In genomic region chr10:50431118-50431517, GRCh38 we compare ENCODE assay signal across 10 cellular contexts.
DNase-seq lines count a peak whose midpoint lies in the region; ATAC-seq and TF ChIP-seq lines count a peak whose summit lies in the region.
"Had no signal": no experiment of that assay in that cellular context is flagged by ENCODE, and none has a peak within 500 bp of the region (broad histone marks: within the 10 kb centered on the region; RNA-seq: fewer than 3 reads in every experiment).

No MANE protein-coding gene starts in this region.

- H3K36me3 Mint-ChIP-seq in central memory CD8-positive, alpha-beta T cell (ENCODE audit: insufficient read depth): peaks cover 4% of the 10 kb centered on the region

- peak overlapping the region; percentile 28 for H3K4me3 Mint-ChIP-seq in central memory CD8-positive, alpha-beta T cell
- H3K4me3 Mint-ChIP-seq: naive B cell had no signal

- H4K8ac ChIP-seq in IMR-90 (ENCODE audit: low read depth in 2 of 2, low read length in 2 of 2) (no peak overlapping the region), mesenchymal stem cell (ENCODE audit: low read length) (no peak overlapping the region)

- no peak overlapping the region for H3K14ac ChIP-seq in IMR-90 (replicated peaks; ENCODE audit: low read depth, low read length)
- no peak overlapping the region for H3K14ac ChIP-seq in mesenchymal stem cell (ENCODE audit: low read length in 2 of 2)

- H3K36me3 ChIP-seq in IMR-90 (ENCODE audit: control insufficient read depth, insufficient read depth, low read length) (no peaks in the 10 kb centered on the region), mesenchymal stem cell (ENCODE audit: control insufficient read depth in 1 of 2, insufficient read depth in 2 of 2, low read depth in 1 of 2, low read length in 2 of 2) (no peaks in the 10 kb centered on the region)
- H3K36me3 ChIP-seq: cardiac muscle cell had no signal

- intact Hi-C loops in IMR-90 (cut with micrococcal nuclease): loop anchor here (5.0 kb wide), 1 partner anchor 114 kb away; no protein-coding TSS in a partner anchor

- H3K9me3 ChIP-seq in IMR-90 (ENCODE audit: control insufficient read depth, insufficient read depth, low read length) (no peaks in the 10 kb centered on the region), mesenchymal stem cell (ENCODE audit: control insufficient read depth, low read length) (no peaks in the 10 kb centered on the region)

- no peak for TF ChIP-seq POLR2A in IMR-90 (IDR thresholded peaks at IDR 0.05; ENCODE audit: low read depth, low read length)

- DNase-seq in AG20443 (ENCODE audit: low spot score) (peak; percentile 14), IMR-90 (peak; percentile 71), mesenchymal stem cell (peak; percentile 7), UCSD-AML1 (lab: John Stamatoyannopoulos, UW; ENCODE audit: unreplicated experiment) (no peak), NCI-H2196 treated with DMSO at 0.1 percent for 48 hours (lab: John Stamatoyannopoulos, UW; ENCODE audit: unreplicated experiment) (no peak)
- no peak for DNase-seq in central memory CD8-positive, alpha-beta T cell (ENCODE audit: low spot score in 2 of 2)
- DNase-seq: naive B cell had no signal

- peak overlapping the region; percentile 64; the same call in 1 of the 2 replicates for H3K4me2 ChIP-seq in IMR-90 (ENCODE audit: low read depth, low read length)
- H3K4me2 ChIP-seq in mesenchymal stem cell (ENCODE audit: low read length, poor library complexity, severe bottlenecking): no peak overlapping the region

- no peak overlapping the region for H2AFZ ChIP-seq in IMR-90 (replicated peaks; ENCODE audit: low read length, poor library complexity)
- H2AFZ ChIP-seq in mesenchymal stem cell (ENCODE audit: low read depth, low read length): no peak overlapping the region

- TF ChIP-seq RAD21 in IMR-90 (IDR thresholded peaks at IDR 0.05; ENCODE audit: low read length): no peak

- no peaks in the 10 kb centered on the region for H3K27me3 ChIP-seq in IMR-90 (ENCODE audit: control insufficient read depth, insufficient read depth, low read length)
- H3K27me3 ChIP-seq in mesenchymal stem cell (ENCODE audit: control insufficient read depth in 1 of 2, insufficient read depth in 1 of 2, low read length in 2 of 2): no peaks in the 10 kb centered on the region
- H3K27me3 ChIP-seq: cardiac muscle cell had no signal

- H3K4ac ChIP-seq in IMR-90 (ENCODE audit: low read depth, low read length) (no peak overlapping the region), mesenchymal stem cell (ENCODE audit: low read depth in 1 of 2, low read length in 2 of 2) (no peak overlapping the region)

- in situ Hi-C loops in IMR-90 (cut with MboI; ENCODE audit: low sequenced_read_pairs): no loop called here

- CTCF ChIA-PET in IMR-90 (lab: Yijun Ruan, JAX): no interaction called here

- dilution Hi-C loops in IMR-90 (cut with HindIII; ENCODE audit: low sequenced_read_pairs, unreplicated experiment): no loop called here

- H2BK15ac ChIP-seq in IMR-90 (ENCODE audit: low read depth, low read length): no peak overlapping the region
- no peak overlapping the region for H2BK15ac ChIP-seq in mesenchymal stem cell (ENCODE audit: low read depth, poor library complexity, severe bottlenecking)

- H3K4me3 ChIP-seq in IMR-90 (ENCODE audit: insufficient read depth, low read depth, low read length): no peak overlapping the region
- peak overlapping the region in 1 of 2 experiments; percentile 66 for H3K4me3 ChIP-seq in mesenchymal stem cell (ENCODE audit: insufficient read depth in 1 of 2, low read depth in 1 of 2, low read length in 2 of 2)
- H3K4me3 ChIP-seq: cardiac muscle cell had no signal

- no peaks in the 10 kb centered on the region for H3K9me1 ChIP-seq in IMR-90 (ENCODE audit: insufficient read depth, low read length)

- no peaks in the 10 kb centered on the region for H3K9me3 Mint-ChIP-seq in central memory CD8-positive, alpha-beta T cell
- H3K9me3 Mint-ChIP-seq: naive B cell had no signal

- no peaks in the 10 kb centered on the region for H4K20me1 ChIP-seq in IMR-90 (ENCODE audit: insufficient read depth, low read length)

- peak overlapping the region; percentile 20 for H3K27ac Mint-ChIP-seq in central memory CD8-positive, alpha-beta T cell (ENCODE audit: low read depth)
- H3K27ac Mint-ChIP-seq: naive B cell had no signal

- TF ChIP-seq CTCF in IMR-90 (conservative IDR thresholded peaks at IDR 0.05; ENCODE audit: low read depth, low read length): no peak

- no peak overlapping the region for H2AK9ac ChIP-seq in IMR-90 (replicated peaks; ENCODE audit: low read depth, low read length, poor library complexity)

- H3K23ac ChIP-seq in IMR-90 (ENCODE audit: low read depth, low read length) (no peak overlapping the region), mesenchymal stem cell (ENCODE audit: low read length in 2 of 2) (no peak overlapping the region)

- no TSS peak for BruUV-seq in IMR-90 (replicated peaks; lab: Mats Ljungman, UMichigan)

- H2BK5ac ChIP-seq in IMR-90 (ENCODE audit: low read depth, low read length, poor library complexity, severe bottlenecking) (no peak overlapping the region), mesenchymal stem cell (ENCODE audit: low read depth, low read length, poor library complexity, severe bottlenecking) (no peak overlapping the region)

- H3K4me1 Mint-ChIP-seq in central memory CD8-positive, alpha-beta T cell: peaks cover 29% of the 10 kb centered on the region

- WGBS in IMR-90 (ENCODE audit: extremely low coverage in 2 of 2, insufficient read length in 1 of 2), 2 experiments: no CpG with 5 or more reads among the region's 4 CpGs
- WGBS in mesenchymal stem cell: 79% methylated on average over 3 of the region's 4 CpGs

- no peak overlapping the region for H4K91ac ChIP-seq in IMR-90 (ENCODE audit: insufficient read depth, low read depth, low read length)
- no peak overlapping the region for H4K91ac ChIP-seq in mesenchymal stem cell (ENCODE audit: low read length)

- H3K18ac ChIP-seq in IMR-90 (ENCODE audit: low read depth, low read length): no peak overlapping the region; the same call in 1 of the 2 replicates
- no peak overlapping the region for H3K18ac ChIP-seq in mesenchymal stem cell (ENCODE audit: low read depth in 1 of 2, low read length in 2 of 2)

- H3K9ac ChIP-seq in IMR-90 (ENCODE audit: low read depth, low read length) (no peak overlapping the region), mesenchymal stem cell (ENCODE audit: low read length) (peak overlapping the region; percentile 65)

- no peak overlapping the region for H2BK12ac ChIP-seq in mesenchymal stem cell (ENCODE audit: low read length in 2 of 2)

- POLR2A ChIA-PET in IMR-90 (lab: Charles Lee; ENCODE audit: unreplicated experiment): no interaction called here

- peaks cover 0 to 3% of the 10 kb centered on the region in 2 experiments; a peak in 1 of 4 replicates for H3K79me1 ChIP-seq in IMR-90 (ENCODE audit: low read depth in 1 of 2, low read length in 2 of 2)
- peaks cover 1% of the 10 kb centered on the region for H3K79me1 ChIP-seq in mesenchymal stem cell (replicated peaks; ENCODE audit: low read length, poor library complexity, severe bottlenecking)

- ATAC-seq in IMR-90 (ENCODE audit: low read depth) (no peak), HG03521 (IDR thresholded peaks at IDR 0.05; ENCODE audit: unreplicated experiment) (no peak), HG02884 (IDR thresholded peaks at IDR 0.05; ENCODE audit: unreplicated experiment) (no peak)
- ATAC-seq in central memory CD8-positive, alpha-beta T cell (replicated peaks; ENCODE audit: extremely low read depth, poor library complexity, severe bottlenecking): no peak

- H3K27me3 Mint-ChIP-seq in central memory CD8-positive, alpha-beta T cell: no peaks in the 10 kb centered on the region
- H3K27me3 Mint-ChIP-seq: naive B cell had no signal

- no peak overlapping the region for H2AK5ac ChIP-seq in IMR-90 (ENCODE audit: low read depth, low read length)
- no peak overlapping the region for H2AK5ac ChIP-seq in mesenchymal stem cell (ENCODE audit: low read length, severe bottlenecking)

- H3K4me1 ChIP-seq in IMR-90 (ENCODE audit: control insufficient read depth, insufficient read depth, low read length) (peaks cover 5% of the 10 kb centered on the region), mesenchymal stem cell (ENCODE audit: control insufficient read depth, insufficient read depth, low read depth, low read length) (no peaks in the 10 kb centered on the region)

- no peak overlapping the region for H3K56ac ChIP-seq in IMR-90 (ENCODE audit: extremely low read depth, insufficient read depth, low read length)

- H4K5ac ChIP-seq in IMR-90 (ENCODE audit: low read depth, low read length): no peak overlapping the region

- no peak overlapping the region for H2BK20ac ChIP-seq in IMR-90 (ENCODE audit: low read depth, low read length)

- H2BK120ac ChIP-seq in IMR-90 (ENCODE audit: low read depth, low read length) (no peak overlapping the region), mesenchymal stem cell (ENCODE audit: low read depth, low read length) (no peak overlapping the region)

- no peak overlapping the region for H3K27ac ChIP-seq in IMR-90 (ENCODE audit: insufficient read depth, low read length)
- no peak overlapping the region for H3K27ac ChIP-seq in mesenchymal stem cell (ENCODE audit: low read length, poor library complexity, severe bottlenecking)
- H3K27ac ChIP-seq: cardiac muscle cell had no signal

TF ChIP-seq in IMR-90, 13 proteins besides CTCF, POLR2A, EP300 and RAD21:
- TF ChIP-seq MAFK (IDR thresholded peaks at IDR 0.05; ENCODE audit: low read depth, low read length): peak; percentile 31; the same call in 1 of the 2 replicates
- no peak for TF ChIP-seq ELK1 (IDR thresholded peaks at IDR 0.05; ENCODE audit: borderline replicate concordance, low read depth, low read length)

Comparison
In these comparisons a context has a peak if more than half of its experiments do, and no peak if none do; other contexts are left out.
1. DNase-seq: peak in AG20443 (single experiment), IMR-90 (single experiment) and mesenchymal stem cell (single experiment); none in central memory CD8-positive, alpha-beta T cell (0 of 2), UCSD-AML1 (single experiment) and NCI-H2196 treated with DMSO at 0.1 percent for 48 hours (single experiment).